In genomic region chr10:103759100-103759781, GRCh38 we compare ENCODE assay signal across 8 cellular contexts.
DNase-seq lines count a peak whose midpoint lies in the region; ATAC-seq and TF ChIP-seq lines count a peak whose summit lies in the region.

No MANE protein-coding gene starts in this region.

- H3K9me3 ChIP-seq in duodenal mucosa (ENCODE audit: control insufficient read depth in 1 of 2, low read length in 2 of 2), result no peaks in the 10 kb centered on the region

- DNase-seq in GM12865 (ENCODE audit: low read depth), result peak; percentile 32
- DNase-seq in T-cell, result peak in 14 of 34 experiments; percentile 13 to 31 (median 19)
- peak; percentile 73 for DNase-seq in mucosa of gallbladder (ENCODE audit: low spot score)
- DNase-seq in NCI-H2029 (lab: John Stamatoyannopoulos, UW), result no peak
- DNase-seq in T1000 (lab: John Stamatoyannopoulos, UW), result no peak
- no peak for DNase-seq in NCI-H2196 (lab: John Stamatoyannopoulos, UW; ENCODE audit: unreplicated experiment)

- H3K4me3 ChIP-seq in GM12865 (ENCODE audit: low read depth, low read length) (no peak overlapping the region), duodenal mucosa (ENCODE audit: low read depth in 1 of 2, low read length in 2 of 2) (no peak overlapping the region)

- no peaks in the 10 kb centered on the region for H3K36me3 ChIP-seq in duodenal mucosa (ENCODE audit: control insufficient read depth in 1 of 2, insufficient read depth in 2 of 2, low read length in 2 of 2)

- no peaks in the 10 kb centered on the region for H3K27me3 ChIP-seq in duodenal mucosa (ENCODE audit: control insufficient read depth in 1 of 2, insufficient read depth in 2 of 2, low read length in 2 of 2)

- H3K27ac Mint-ChIP-seq in T-cell, result peak overlapping the region; percentile 79 to 88

- no peaks in the 10 kb centered on the region for H3K27me3 Mint-ChIP-seq in T-cell

- peaks cover 46 to 59% (median 57%) of the 10 kb centered on the region in 3 donors for H3K4me1 Mint-ChIP-seq in T-cell

- ATAC-seq in HG03354 (IDR thresholded peaks at IDR 0.05; ENCODE audit: poor library complexity, severe bottlenecking, unreplicated experiment), result peak; percentile 59
- peak; percentile 25 to 85 (median 49) for ATAC-seq in T-cell (replicated peaks in 1 of 4)

- peak overlapping the region; percentile 15 for H3K27ac ChIP-seq in duodenal mucosa (ENCODE audit: low read depth, low read length)

- peaks cover 41 to 46% of the 10 kb centered on the region in 2 donors for H3K4me1 ChIP-seq in duodenal mucosa (ENCODE audit: control insufficient read depth in 1 of 2, insufficient read depth in 2 of 2, low read length in 2 of 2)

- POLR2A ChIA-PET in T-cell (lab: Charles Lee), result no interaction called here

- H3K36me3 Mint-ChIP-seq in T-cell, result no peaks in the 10 kb centered on the region

- H3K4me3 Mint-ChIP-seq in T-cell, result peak overlapping the region in 1 of 3 donors; percentile 6

- H3K9me3 Mint-ChIP-seq in T-cell, result no peaks in the 10 kb centered on the region

- TF ChIP-seq CTCF in GM12865 (IDR thresholded peaks at IDR 0.05; ENCODE audit: insufficient read depth, low read depth, low read length, missing control alignments), result no peak

- no peak overlapping the region for H3K9ac ChIP-seq in duodenal mucosa (ENCODE audit: low read depth in 1 of 2, low read length in 2 of 2)

- CTCF ChIA-PET in T-cell (lab: Charles Lee), result interaction anchor here in 1 of 2 donors (0.6 to 1.2 kb wide), 3 partner anchors 13 to 1235 kb away, joined by 3 to 9 read pairs (median 4); no protein-coding TSS in a partner anchor

Comparison
In these comparisons a context has a peak if more than half of its experiments do, and no peak if none do; other contexts are left out.
1. DNase-seq: peak in GM12865 (single experiment) and mucosa of gallbladder (single experiment); none in NCI-H2029 (single experiment), T1000 (single experiment) and NCI-H2196 (single experiment).